Comparison of ENCODE assay signal across 22 cellular contexts in the genomic region with DNA sequence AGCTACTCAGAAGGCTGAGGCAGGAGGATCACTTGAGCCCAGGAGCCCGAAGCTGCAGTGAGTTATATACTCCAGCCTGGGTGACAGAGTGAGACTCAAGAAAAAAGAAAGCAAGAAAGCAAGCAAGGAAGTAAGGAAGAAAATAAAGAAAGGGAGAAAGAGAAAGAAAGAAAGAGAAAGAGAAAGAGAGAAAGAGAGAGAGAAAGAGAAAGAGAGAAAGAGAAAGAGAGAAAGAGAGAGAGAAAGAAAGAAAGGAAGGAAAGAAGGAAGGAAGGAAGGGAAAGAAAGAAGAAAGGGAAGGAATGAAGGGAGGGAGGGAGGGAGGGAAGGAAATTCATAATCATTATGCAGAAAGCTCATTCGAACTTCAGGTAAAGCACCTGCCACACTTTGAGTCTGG.
"Had no signal": no experiment of that assay in that cellular context is flagged by ENCODE, and none has a peak within 500 bp of the region (broad histone marks: within the 10 kb centered on the region; RNA-seq: fewer than 3 reads in every experiment).

No MANE protein-coding gene starts in this region.

- H3K9me3 ChIP-seq: left ventricle myocardium inferior, lower lobe of right lung, pancreas had no signal

- H3K4me2 ChIP-seq: hepatocyte had no signal

- H3K36me3 Mint-ChIP-seq: natural killer cell; stimulated activated memory B cell treated with anti-CD40 and anti-IgM and Interleukin-4, amounts not matched to agents 10 μg/mL and 1 μg/mL and 100 μg/mL, for 72 hours had no signal

- H3K4me3 ChIP-seq: dorsolateral prefrontal cortex, hepatocyte, left ventricle myocardium inferior, lower lobe of right lung, pancreas had no signal

- FAIRE-seq: kidney, pancreas, small intestine had no signal

- H3K27ac Mint-ChIP-seq: memory B cell; mesothelial cell of epicardium; natural killer cell; progenitor cell of endocrine pancreas; stimulated activated memory B cell treated with anti-CD40 and anti-IgM and Interleukin-4, amounts not matched to agents 10 μg/mL and 1 μg/mL and 100 μg/mL, for 72 hours had no signal

- H3K4me1 Mint-ChIP-seq: memory B cell; mesothelial cell of epicardium; stimulated activated memory B cell treated with anti-CD40 and anti-IgM and Interleukin-4, amounts not matched to agents 10 μg/mL and 1 μg/mL and 100 μg/mL, for 72 hours had no signal

- H3K9me3 Mint-ChIP-seq: memory B cell; mesothelial cell of epicardium; natural killer cell; stimulated activated memory B cell treated with anti-CD40 and anti-IgM and Interleukin-4, amounts not matched to agents 10 μg/mL and 1 μg/mL and 100 μg/mL, for 72 hours had no signal

- H3K4me3 Mint-ChIP-seq: memory B cell; mesothelial cell of epicardium; natural killer cell; stimulated activated memory B cell treated with anti-CD40 and anti-IgM and Interleukin-4, amounts not matched to agents 10 μg/mL and 1 μg/mL and 100 μg/mL, for 72 hours had no signal

- H3K79me2 ChIP-seq: hepatocyte had no signal

- H3K27me3 ChIP-seq: dorsolateral prefrontal cortex, hepatocyte, pancreas had no signal

- H2AFZ ChIP-seq: hepatocyte had no signal

- H3K4me1 ChIP-seq: lower lobe of right lung, pancreas had no signal

- H3K36me3 ChIP-seq: left ventricle myocardium inferior, lower lobe of right lung, pancreas had no signal

- ATAC-seq: left cardiac atrium; lower lobe of right lung; natural killer cell; pancreas; right cardiac atrium; stimulated activated memory B cell treated with anti-CD40 and anti-IgM and Interleukin-4, amounts not matched to agents 10 μg/mL and 1 μg/mL and 100 μg/mL, for 72 hours had no signal

- DNase-seq: cortex of kidney; dorsolateral prefrontal cortex; effector CD8-positive, alpha-beta T cell; foreskin melanocyte; head of caudate nucleus; left cardiac atrium; left ventricle myocardium inferior; lower lobe of right lung; natural killer cell; occipital lobe; pancreas; right cardiac atrium; small intestine; stimulated activated CD4-positive, alpha-beta T cell treated with anti-CD3 and anti-CD28 coated beads, Interleukin-4, amount 100 ng/mL, for 1 hour; stimulated activated CD8-positive, alpha-beta memory T cell treated with anti-CD3 and anti-CD28 coated beads, Interleukin-4, amount 100 ng/mL, for 48 hours; trophoblast cell had no signal

- H3K27me3 Mint-ChIP-seq: memory B cell; progenitor cell of endocrine pancreas; stimulated activated memory B cell treated with anti-CD40 and anti-IgM and Interleukin-4, amounts not matched to agents 10 μg/mL and 1 μg/mL and 100 μg/mL, for 72 hours had no signal

- H3K27ac ChIP-seq: hepatocyte, left ventricle myocardium inferior, lower lobe of right lung, pancreas had no signal
